2 cellular contexts compared by ENCODE assay signal in the genomic region with DNA sequence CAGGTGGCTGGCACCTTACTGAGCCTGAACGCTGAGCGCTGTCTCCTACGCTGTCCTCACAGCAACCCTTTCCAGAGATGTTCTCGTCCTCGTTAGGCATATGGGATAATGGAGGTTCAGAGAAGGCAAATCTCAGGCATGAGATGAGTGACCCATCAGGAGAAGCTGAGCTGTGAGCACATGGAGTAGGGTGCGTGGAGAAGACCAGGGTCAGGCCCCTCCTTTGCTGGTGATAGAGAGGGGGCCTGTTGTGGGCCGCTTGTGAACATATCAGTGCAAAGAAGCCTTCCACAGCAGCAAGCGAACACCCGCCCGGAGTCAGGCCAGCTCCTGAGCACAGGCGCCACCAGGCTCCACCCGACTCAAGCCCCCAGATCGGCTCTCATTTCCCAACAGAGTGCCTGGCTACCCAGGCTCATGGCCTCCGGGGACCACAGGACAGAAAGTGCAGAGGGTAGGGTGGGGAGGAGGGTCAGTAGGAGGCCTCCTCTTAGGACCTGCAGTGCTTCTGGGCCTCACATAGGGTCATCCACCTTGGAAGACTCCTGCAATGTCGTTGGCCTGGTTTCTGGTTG.
TF ChIP-seq lines count a peak whose summit lies in the region.

No MANE protein-coding gene starts in this region.

TF ChIP-seq in HepG2, 621 proteins besides CTCF, POLR2A, EP300 and RAD21:
- TF ChIP-seq ZNF615 (CRISPR knock-in tag; IDR thresholded peaks at IDR 0.05; ENCODE audit: borderline replicate concordance) (no peak), ZNF510 (CRISPR knock-in tag; IDR thresholded peaks at IDR 0.05; ENCODE audit: low read depth) (no peak), ZNF564 (CRISPR knock-in tag; IDR thresholded peaks at IDR 0.05) (no peak), EHMT2 (IDR thresholded peaks at IDR 0.05; ENCODE audit: borderline replicate concordance, low read depth, low read length) (no peak), RBM39 (IDR thresholded peaks at IDR 0.05; ENCODE audit: low read depth, low read length, poor library complexity, severe bottlenecking) (no peak), EZH2 (conservative IDR thresholded peaks at IDR 0.05; ENCODE audit: low read depth, low read length) (no peak), ISL2 (CRISPR knock-in tag; IDR thresholded peaks at IDR 0.05) (no peak), PHF20 (CRISPR knock-in tag; IDR thresholded peaks at IDR 0.05) (no peak), SP4 (CRISPR knock-in tag; IDR thresholded peaks at IDR 0.05) (no peak), ZNF317 (CRISPR knock-in tag; IDR thresholded peaks at IDR 0.05) (no peak), FOSL2 (CRISPR knock-in tag; IDR thresholded peaks at IDR 0.05) (no peak), XBP1 (CRISPR knock-in tag; IDR thresholded peaks at IDR 0.05) (no peak), GABPA (IDR thresholded peaks at IDR 0.05; ENCODE audit: low read depth, low read length) (no peak), GABPA (CRISPR knock-in tag; IDR thresholded peaks at IDR 0.05; ENCODE audit: low read depth) (no peak), GATAD1 (CRISPR knock-in tag; IDR thresholded peaks at IDR 0.05) (no peak), FOXJ3 (CRISPR knock-in tag; IDR thresholded peaks at IDR 0.05; ENCODE audit: borderline replicate concordance) (no peak)
- TF ChIP-seq, protein P1, sequence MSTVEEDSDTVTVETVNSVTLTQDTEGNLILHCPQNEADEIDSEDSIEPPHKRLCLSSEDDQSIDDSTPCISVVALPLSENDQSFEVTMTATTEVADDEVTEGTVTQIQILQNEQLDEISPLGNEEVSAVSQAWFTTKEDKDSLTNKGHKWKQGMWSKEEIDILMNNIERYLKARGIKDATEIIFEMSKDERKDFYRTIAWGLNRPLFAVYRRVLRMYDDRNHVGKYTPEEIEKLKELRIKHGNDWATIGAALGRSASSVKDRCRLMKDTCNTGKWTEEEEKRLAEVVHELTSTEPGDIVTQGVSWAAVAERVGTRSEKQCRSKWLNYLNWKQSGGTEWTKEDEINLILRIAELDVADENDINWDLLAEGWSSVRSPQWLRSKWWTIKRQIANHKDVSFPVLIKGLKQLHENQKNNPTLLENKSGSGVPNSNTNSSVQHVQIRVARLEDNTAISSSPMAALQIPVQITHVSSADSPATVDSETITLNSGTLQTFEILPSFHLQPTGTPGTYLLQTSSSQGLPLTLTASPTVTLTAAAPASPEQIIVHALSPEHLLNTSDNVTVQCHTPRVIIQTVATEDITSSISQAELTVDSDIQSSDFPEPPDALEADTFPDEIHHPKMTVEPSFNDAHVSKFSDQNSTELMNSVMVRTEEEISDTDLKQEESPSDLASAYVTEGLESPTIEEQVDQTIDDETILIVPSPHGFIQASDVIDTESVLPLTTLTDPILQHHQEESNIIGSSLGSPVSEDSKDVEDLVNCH (CRISPR knock-in tag; IDR thresholded peaks at IDR 0.05), result no peak
- TF ChIP-seq, protein P2, sequence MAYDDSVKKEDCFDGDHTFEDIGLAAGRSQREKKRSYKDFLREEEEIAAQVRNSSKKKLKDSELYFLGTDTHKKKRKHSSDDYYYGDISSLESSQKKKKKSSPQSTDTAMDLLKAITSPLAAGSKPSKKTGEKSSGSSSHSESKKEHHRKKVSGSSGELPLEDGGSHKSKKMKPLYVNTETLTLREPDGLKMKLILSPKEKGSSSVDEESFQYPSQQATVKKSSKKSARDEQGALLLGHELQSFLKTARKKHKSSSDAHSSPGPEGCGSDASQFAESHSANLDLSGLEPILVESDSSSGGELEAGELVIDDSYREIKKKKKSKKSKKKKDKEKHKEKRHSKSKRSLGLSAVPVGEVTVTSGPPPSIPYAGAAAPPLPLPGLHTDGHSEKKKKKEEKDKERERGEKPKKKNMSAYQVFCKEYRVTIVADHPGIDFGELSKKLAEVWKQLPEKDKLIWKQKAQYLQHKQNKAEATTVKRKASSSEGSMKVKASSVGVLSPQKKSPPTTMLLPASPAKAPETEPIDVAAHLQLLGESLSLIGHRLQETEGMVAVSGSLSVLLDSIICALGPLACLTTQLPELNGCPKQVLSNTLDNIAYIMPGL (CRISPR knock-in tag; IDR thresholded peaks at IDR 0.05; ENCODE audit: borderline replicate concordance in 1 of 2, low read depth in 1 of 2), result no peak
- TF ChIP-seq, protein P3, sequence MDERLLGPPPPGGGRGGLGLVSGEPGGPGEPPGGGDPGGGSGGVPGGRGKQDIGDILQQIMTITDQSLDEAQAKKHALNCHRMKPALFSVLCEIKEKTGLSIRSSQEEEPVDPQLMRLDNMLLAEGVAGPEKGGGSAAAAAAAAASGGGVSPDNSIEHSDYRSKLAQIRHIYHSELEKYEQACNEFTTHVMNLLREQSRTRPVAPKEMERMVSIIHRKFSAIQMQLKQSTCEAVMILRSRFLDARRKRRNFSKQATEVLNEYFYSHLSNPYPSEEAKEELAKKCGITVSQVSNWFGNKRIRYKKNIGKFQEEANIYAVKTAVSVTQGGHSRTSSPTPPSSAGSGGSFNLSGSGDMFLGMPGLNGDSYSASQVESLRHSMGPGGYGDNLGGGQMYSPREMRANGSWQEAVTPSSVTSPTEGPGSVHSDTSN (CRISPR knock-in tag; IDR thresholded peaks at IDR 0.05), result no peak
- TF ChIP-seq, protein P4, sequence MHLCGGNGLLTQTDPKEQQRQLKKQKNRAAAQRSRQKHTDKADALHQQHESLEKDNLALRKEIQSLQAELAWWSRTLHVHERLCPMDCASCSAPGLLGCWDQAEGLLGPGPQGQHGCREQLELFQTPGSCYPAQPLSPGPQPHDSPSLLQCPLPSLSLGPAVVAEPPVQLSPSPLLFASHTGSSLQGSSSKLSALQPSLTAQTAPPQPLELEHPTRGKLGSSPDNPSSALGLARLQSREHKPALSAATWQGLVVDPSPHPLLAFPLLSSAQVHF (CRISPR knock-in tag; IDR thresholded peaks at IDR 0.05), result no peak

TF ChIP-seq in H1, 55 proteins besides CTCF, POLR2A, EP300 and RAD21:
- no peak for TF ChIP-seq CBX5 (IDR thresholded peaks at IDR 0.05; ENCODE audit: low read depth, low read length)
- no peak for TF ChIP-seq CHD1 (IDR thresholded peaks at IDR 0.05; ENCODE audit: low read depth, low read length)
- no peak for TF ChIP-seq TEAD4 (IDR thresholded peaks at IDR 0.05; ENCODE audit: low read depth, low read length)
- no peak for TF ChIP-seq TBP (IDR thresholded peaks at IDR 0.05; ENCODE audit: low read depth, low read length)
- no peak for TF ChIP-seq MAFK (IDR thresholded peaks at IDR 0.05; ENCODE audit: low read depth, low read length)
- TF ChIP-seq EZH2 (IDR thresholded peaks at IDR 0.05; ENCODE audit: low read depth, low read length, severe bottlenecking), result no peak
- peak; percentile 12 for TF ChIP-seq KDM4A (IDR thresholded peaks at IDR 0.05; ENCODE audit: low read depth, low read length, severe bottlenecking)
- TF ChIP-seq RBBP5 (IDR thresholded peaks at IDR 0.05; ENCODE audit: borderline replicate concordance, low read depth, low read length), result no peak
- peak; percentile 46; the same call in 1 of the 2 replicates for TF ChIP-seq SUZ12 (IDR thresholded peaks at IDR 0.05; ENCODE audit: low read length)
- TF ChIP-seq, protein P5, sequence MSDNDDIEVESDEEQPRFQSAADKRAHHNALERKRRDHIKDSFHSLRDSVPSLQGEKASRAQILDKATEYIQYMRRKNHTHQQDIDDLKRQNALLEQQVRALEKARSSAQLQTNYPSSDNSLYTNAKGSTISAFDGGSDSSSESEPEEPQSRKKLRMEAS (IDR thresholded peaks at IDR 0.05), result no peak
- TF ChIP-seq, protein P6, sequence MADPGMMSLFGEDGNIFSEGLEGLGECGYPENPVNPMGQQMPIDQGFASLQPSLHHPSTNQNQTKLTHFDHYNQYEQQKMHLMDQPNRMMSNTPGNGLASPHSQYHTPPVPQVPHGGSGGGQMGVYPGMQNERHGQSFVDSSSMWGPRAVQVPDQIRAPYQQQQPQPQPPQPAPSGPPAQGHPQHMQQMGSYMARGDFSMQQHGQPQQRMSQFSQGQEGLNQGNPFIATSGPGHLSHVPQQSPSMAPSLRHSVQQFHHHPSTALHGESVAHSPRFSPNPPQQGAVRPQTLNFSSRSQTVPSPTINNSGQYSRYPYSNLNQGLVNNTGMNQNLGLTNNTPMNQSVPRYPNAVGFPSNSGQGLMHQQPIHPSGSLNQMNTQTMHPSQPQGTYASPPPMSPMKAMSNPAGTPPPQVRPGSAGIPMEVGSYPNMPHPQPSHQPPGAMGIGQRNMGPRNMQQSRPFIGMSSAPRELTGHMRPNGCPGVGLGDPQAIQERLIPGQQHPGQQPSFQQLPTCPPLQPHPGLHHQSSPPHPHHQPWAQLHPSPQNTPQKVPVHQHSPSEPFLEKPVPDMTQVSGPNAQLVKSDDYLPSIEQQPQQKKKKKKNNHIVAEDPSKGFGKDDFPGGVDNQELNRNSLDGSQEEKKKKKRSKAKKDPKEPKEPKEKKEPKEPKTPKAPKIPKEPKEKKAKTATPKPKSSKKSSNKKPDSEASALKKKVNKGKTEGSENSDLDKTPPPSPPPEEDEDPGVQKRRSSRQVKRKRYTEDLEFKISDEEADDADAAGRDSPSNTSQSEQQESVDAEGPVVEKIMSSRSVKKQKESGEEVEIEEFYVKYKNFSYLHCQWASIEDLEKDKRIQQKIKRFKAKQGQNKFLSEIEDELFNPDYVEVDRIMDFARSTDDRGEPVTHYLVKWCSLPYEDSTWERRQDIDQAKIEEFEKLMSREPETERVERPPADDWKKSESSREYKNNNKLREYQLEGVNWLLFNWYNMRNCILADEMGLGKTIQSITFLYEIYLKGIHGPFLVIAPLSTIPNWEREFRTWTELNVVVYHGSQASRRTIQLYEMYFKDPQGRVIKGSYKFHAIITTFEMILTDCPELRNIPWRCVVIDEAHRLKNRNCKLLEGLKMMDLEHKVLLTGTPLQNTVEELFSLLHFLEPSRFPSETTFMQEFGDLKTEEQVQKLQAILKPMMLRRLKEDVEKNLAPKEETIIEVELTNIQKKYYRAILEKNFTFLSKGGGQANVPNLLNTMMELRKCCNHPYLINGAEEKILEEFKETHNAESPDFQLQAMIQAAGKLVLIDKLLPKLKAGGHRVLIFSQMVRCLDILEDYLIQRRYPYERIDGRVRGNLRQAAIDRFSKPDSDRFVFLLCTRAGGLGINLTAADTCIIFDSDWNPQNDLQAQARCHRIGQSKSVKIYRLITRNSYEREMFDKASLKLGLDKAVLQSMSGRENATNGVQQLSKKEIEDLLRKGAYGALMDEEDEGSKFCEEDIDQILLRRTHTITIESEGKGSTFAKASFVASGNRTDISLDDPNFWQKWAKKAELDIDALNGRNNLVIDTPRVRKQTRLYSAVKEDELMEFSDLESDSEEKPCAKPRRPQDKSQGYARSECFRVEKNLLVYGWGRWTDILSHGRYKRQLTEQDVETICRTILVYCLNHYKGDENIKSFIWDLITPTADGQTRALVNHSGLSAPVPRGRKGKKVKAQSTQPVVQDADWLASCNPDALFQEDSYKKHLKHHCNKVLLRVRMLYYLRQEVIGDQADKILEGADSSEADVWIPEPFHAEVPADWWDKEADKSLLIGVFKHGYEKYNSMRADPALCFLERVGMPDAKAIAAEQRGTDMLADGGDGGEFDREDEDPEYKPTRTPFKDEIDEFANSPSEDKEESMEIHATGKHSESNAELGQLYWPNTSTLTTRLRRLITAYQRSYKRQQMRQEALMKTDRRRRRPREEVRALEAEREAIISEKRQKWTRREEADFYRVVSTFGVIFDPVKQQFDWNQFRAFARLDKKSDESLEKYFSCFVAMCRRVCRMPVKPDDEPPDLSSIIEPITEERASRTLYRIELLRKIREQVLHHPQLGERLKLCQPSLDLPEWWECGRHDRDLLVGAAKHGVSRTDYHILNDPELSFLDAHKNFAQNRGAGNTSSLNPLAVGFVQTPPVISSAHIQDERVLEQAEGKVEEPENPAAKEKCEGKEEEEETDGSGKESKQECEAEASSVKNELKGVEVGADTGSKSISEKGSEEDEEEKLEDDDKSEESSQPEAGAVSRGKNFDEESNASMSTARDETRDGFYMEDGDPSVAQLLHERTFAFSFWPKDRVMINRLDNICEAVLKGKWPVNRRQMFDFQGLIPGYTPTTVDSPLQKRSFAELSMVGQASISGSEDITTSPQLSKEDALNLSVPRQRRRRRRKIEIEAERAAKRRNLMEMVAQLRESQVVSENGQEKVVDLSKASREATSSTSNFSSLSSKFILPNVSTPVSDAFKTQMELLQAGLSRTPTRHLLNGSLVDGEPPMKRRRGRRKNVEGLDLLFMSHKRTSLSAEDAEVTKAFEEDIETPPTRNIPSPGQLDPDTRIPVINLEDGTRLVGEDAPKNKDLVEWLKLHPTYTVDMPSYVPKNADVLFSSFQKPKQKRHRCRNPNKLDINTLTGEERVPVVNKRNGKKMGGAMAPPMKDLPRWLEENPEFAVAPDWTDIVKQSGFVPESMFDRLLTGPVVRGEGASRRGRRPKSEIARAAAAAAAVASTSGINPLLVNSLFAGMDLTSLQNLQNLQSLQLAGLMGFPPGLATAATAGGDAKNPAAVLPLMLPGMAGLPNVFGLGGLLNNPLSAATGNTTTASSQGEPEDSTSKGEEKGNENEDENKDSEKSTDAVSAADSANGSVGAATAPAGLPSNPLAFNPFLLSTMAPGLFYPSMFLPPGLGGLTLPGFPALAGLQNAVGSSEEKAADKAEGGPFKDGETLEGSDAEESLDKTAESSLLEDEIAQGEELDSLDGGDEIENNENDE (IDR thresholded peaks at IDR 0.05; ENCODE audit: insufficient replicate concordance, low read length), result no peak
